29 cellular contexts compared by ENCODE assay signal in the genomic region with DNA sequence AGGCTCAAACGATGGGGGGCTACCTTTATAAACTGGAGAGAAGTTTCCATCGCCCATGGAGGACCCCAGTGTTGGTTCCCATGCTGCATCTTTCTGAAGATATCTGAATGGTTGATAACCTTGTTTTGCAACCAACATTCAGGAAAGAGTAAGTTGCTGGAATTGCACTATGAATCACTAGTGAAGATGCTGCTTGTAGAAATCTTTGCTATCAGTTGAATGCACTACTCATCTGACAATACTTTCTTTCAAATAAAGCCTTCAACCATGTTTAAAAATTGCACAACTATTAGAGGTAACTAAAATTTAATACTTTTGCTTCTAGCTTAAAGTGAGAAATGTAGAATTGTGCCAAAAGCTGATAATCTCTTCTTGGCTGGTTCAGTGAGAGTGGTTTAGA.
"Had no signal": no experiment of that assay in that cellular context is flagged by ENCODE, and none has a peak within 500 bp of the region (broad histone marks: within the 10 kb centered on the region; RNA-seq: fewer than 3 reads in every experiment).

No MANE protein-coding gene starts in this region.

- DNase-seq: activated CD4-positive, alpha-beta T cell treated with anti-CD3 and anti-CD28 coated beads for 1 hour; activated CD4-positive, alpha-beta T cell treated with anti-CD3 and anti-CD28 coated beads, Interleukin-2, amount 10 ng/mL, durations not matched to agents 7 days and 5 days; activated CD4-positive, alpha-beta T cell treated with anti-CD3 and anti-CD28 coated beads, Interleukin-2, amount 50 U/mL, for 48 hours; activated CD4-positive, CD25-positive, alpha-beta regulatory T cell; activated CD8-positive, alpha-beta T cell treated with anti-CD3 and anti-CD28 coated beads, Interleukin-2, amount 10 ng/mL, durations not matched to agents 7 days and 5 days; activated gamma-delta T cell; activated naive CD4-positive, alpha-beta T cell treated with Interleukin-2 at 50 U/mL for 16 hours; activated naive CD8-positive, alpha-beta T cell treated with anti-CD3 and anti-CD28 coated beads, Interleukin-2, amount 10 ng/mL, durations not matched to agents 7 days and 5 days; activated T-cell treated with anti-CD3 and anti-CD28 coated beads, Interleukin-2, amount 50 U/mL, for 24 hours; body of pancreas; NCI-H1092 treated with DMSO at 0.1 percent for 48 hours; NCI-H1417; NCI-H146; NCI-H187 treated with DMSO at 0.1 percent for 48 hours; NCI-H2081; NCI-H2171 treated with DMSO at 0.1 percent for 48 hours; NCI-H2227 treated with DMSO at 0.1 percent for 48 hours; NCI-H446 treated with DMSO at 0.1 percent for 48 hours; NCI-H524; NCI-H69; PC-9; Right ventricle myocardium superior; SW 1271; T-helper 1 cell; T-helper 2 cell; T-helper 9 cell; WERI-Rb-1 had no signal

- FAIRE-seq: astrocyte, RCC 7860 had no signal

- ATAC-seq: activated CD8-positive, alpha-beta T cell treated with anti-CD3 and anti-CD28 coated beads, Interleukin-2, amount 10 ng/mL, durations not matched to agents 7 days and 5 days; body of pancreas had no signal
